Comparison of ENCODE assay signal across 8 cellular contexts in the genomic region with DNA sequence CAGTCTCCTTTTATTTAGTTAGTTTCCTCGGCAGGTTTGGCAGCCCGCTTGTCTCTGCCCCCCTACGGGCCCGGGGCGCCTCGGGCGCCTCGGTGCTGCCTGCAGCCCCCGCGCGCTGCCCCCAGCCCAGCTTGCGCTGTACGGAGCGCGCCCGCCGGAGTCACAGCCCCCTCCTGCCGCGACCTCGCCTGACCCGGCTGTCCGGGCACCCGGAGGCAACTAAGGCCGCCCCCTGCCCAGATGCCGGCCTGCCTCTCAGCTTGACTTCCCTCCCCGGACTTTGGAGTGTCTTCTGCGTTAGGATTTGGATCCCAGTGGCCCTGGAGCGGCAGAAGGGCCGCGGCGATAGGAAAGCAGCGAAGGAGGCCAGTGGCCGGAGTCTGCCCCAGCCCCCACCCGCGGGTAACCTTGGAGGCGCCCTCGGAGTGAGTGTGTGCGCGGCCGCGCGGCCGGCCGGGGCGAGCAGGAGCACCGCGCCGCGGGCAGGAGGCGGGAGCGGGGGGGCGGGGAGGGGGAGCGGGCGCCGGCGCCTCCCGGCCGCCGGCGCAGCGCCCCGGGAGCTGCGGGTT. TPM values are rescaled to one million over a fixed set of nuclear protein-coding genes. Genes with fewer than 3 reads are reported as not detected.
DNase-seq lines count a peak whose midpoint lies in the region; FAIRE-seq and TF ChIP-seq lines count a peak whose summit lies in the region.

No MANE protein-coding gene starts in this region.

- no peak overlapping the region for H3K23ac ChIP-seq in H9 (ENCODE audit: insufficient read length, low read depth, low read length)

- FAIRE-seq in frontal cortex (lab: Jason Lieb, UNC): no peak

- no peak for TF ChIP-seq CTCF in H9 (conservative IDR thresholded peaks at IDR 0.05)

- no peak overlapping the region for H3K4ac ChIP-seq in H9 (ENCODE audit: low read depth, low read length)

- H3K79me1 ChIP-seq in H9 (ENCODE audit: insufficient read depth, low read depth, low read length, poor library complexity, severe bottlenecking): no peaks in the 10 kb centered on the region

- H3K9me3 Mint-ChIP-seq in H9: peaks cover 3% of the 10 kb centered on the region in 2 experiments; a peak in 1 of 5 replicates

- H2BK5ac ChIP-seq in H9 (ENCODE audit: insufficient read length, low read length): no peak overlapping the region

- peaks cover 97% of the 10 kb centered on the region for H3K27me3 Mint-ChIP-seq in H9 (ENCODE audit: low read depth)

- peaks cover 22% of the 10 kb centered on the region for H3K36me3 ChIP-seq in MG63
- H3K36me3 ChIP-seq in neuron (ENCODE audit: insufficient read depth, low read length): no peaks in the 10 kb centered on the region

- H3K27ac ChIP-seq in H9 (ENCODE audit: insufficient read length, low read depth, low read length): no peak overlapping the region

- H4K91ac ChIP-seq in H9 (ENCODE audit: insufficient read length, low read depth, low read length): no peak overlapping the region

- peak overlapping the region; percentile 65 to 80 for H3K4me3 Mint-ChIP-seq in H9

- H3K4me2 ChIP-seq in H9 (ENCODE audit: insufficient read depth, insufficient read length, low read length): peak overlapping the region; percentile 89

- no peaks in the 10 kb centered on the region for H3K79me2 ChIP-seq in H9 (ENCODE audit: insufficient read depth, low read length)

- no peak overlapping the region for H3K56ac ChIP-seq in H9 (ENCODE audit: insufficient read length, low read depth, low read length)

- peaks cover 6% of the 10 kb centered on the region for H3K23me2 ChIP-seq in H9 (ENCODE audit: insufficient read length, low read depth, low read length, poor library complexity, severe bottlenecking)

- no peak overlapping the region for H4K8ac ChIP-seq in H9 (replicated peaks; ENCODE audit: insufficient read length, low read depth, low read length)

- no peak overlapping the region for H2AFZ ChIP-seq in H9 (ENCODE audit: low read length)
- H2AFZ ChIP-seq in neuron (ENCODE audit: low read depth, low read length): peak overlapping the region; percentile 98

- no peaks in the 10 kb centered on the region for H3K9me3 ChIP-seq in H9 (ENCODE audit: control insufficient read depth, low read depth, low read length)
- no peaks in the 10 kb centered on the region for H3K9me3 ChIP-seq in MG63
- H3K9me3 ChIP-seq in neuron (ENCODE audit: low read length): no peaks in the 10 kb centered on the region

- H3K18ac ChIP-seq in H9 (ENCODE audit: insufficient read length, low read depth, low read length): no peak overlapping the region

- H3K14ac ChIP-seq in H9 (ENCODE audit: insufficient read depth, low read length): no peak overlapping the region

- 0 out of 2 replicates have a peak, but pooled peaks cover 2% of the 10 kb centered on the region for H3K4me1 ChIP-seq in H9 (ENCODE audit: insufficient read depth, low read length)
- H3K4me1 ChIP-seq in neuron (ENCODE audit: insufficient read depth, low read length): peaks cover 20% of the 10 kb centered on the region

- peak; percentile 72 for DNase-seq in activated CD8-positive, alpha-beta memory T cell treated with anti-CD3 and anti-CD28 coated beads for 24 hours
- no peak for DNase-seq in activated CD8-positive, alpha-beta memory T cell treated with anti-CD3 and anti-CD28 coated beads, Interleukin-2, amount 50 U/mL, for 48 hours
- no peak for DNase-seq in H9
- DNase-seq in MG63: peak; percentile 78
- peak; percentile 73 for DNase-seq in activated effector memory CD4-positive, alpha-beta T cell treated with anti-CD3 and anti-CD28 coated beads, Interleukin-2, amount 50 U/mL, for 16 hours
- DNase-seq in frontal cortex (ENCODE audit: low spot score in 2 of 2): peak; percentile 72 to 75
- DNase-seq in KG1 (lab: John Stamatoyannopoulos, UW): no peak

- no peak overlapping the region for H3K27ac Mint-ChIP-seq in H9

- no peak overlapping the region for H3T11ph ChIP-seq in H9 (ENCODE audit: low read length)

- no CpG with 5 or more reads among the region's 63 CpGs for WGBS in H9 (ENCODE audit: extremely low coverage, insufficient read length, low lambda C conversion rate)

- H4K20me1 ChIP-seq in H9 (ENCODE audit: control insufficient read depth, insufficient read depth, insufficient read length): no peaks in the 10 kb centered on the region

- no peaks in the 10 kb centered on the region; a peak in 1 of 7 replicates for H3K36me3 Mint-ChIP-seq in H9 (ENCODE audit: insufficient read depth in 1 of 3, low read depth in 3 of 3)

- peak overlapping the region; percentile 76 for H3K4me3 ChIP-seq in MG63
- H3K4me3 ChIP-seq in neuron (ENCODE audit: low read length): peak overlapping the region; percentile 54

- peaks cover 21 to 29% of the 10 kb centered on the region in 2 experiments for H3K4me1 Mint-ChIP-seq in H9

- H3K27me3 ChIP-seq in H9 (ENCODE audit: insufficient read depth, low read length): peaks cover 47% of the 10 kb centered on the region
- H3K27me3 ChIP-seq in MG63: no peaks in the 10 kb centered on the region
- H3K27me3 ChIP-seq in neuron (ENCODE audit: insufficient read depth, low read length): peaks cover 51% of the 10 kb centered on the region

- no peak overlapping the region for H4K5ac ChIP-seq in H9 (ENCODE audit: insufficient read length, low read depth, low read length)

- no peak overlapping the region for H2BK120ac ChIP-seq in H9 (ENCODE audit: low read depth, low read length, poor library complexity, severe bottlenecking)

- H2BK12ac ChIP-seq in H9 (ENCODE audit: insufficient read length, low read depth, low read length): no peak overlapping the region

- no peak overlapping the region for H2BK15ac ChIP-seq in H9 (ENCODE audit: low read depth, low read length)

- H2BK20ac ChIP-seq in H9 (ENCODE audit: low read depth, low read length, poor library complexity, severe bottlenecking): no peak overlapping the region

- no peak overlapping the region for H2AK5ac ChIP-seq in H9 (ENCODE audit: insufficient read length, low read length)

- H3K9ac ChIP-seq in H9 (ENCODE audit: extremely low read depth, insufficient read length, low read length): no peak overlapping the region

RNA-seq across cellular contexts. Expression of a gene that starts 7.6 kb away (rescaled TPM):
- total RNA-seq in H9 (2021) (not detected in 2 replicates), frontal cortex (6.1 TPM)
- 80.5 and 107 TPM in 2 replicates for total RNA-seq in MG63 (2014; rRNA removed; shearing (Covaris generic); ENCODE audit: low replicate concordance)

RNA-seq across cellular contexts. Expression of a gene that starts 17.6 kb away (rescaled TPM):
- total RNA-seq in H9 (2021) (58.5 and 60.8 TPM in 2 replicates), frontal cortex (47.3 TPM)
- total RNA-seq in MG63 (2014; rRNA removed; shearing (Covaris generic); ENCODE audit: low replicate concordance): 58.6 and 111 TPM in 2 replicates

Comparison
In these comparisons a context has a peak if more than half of its experiments do, and no peak if none do; other contexts are left out.
1. DNase-seq: peak in activated CD8-positive, alpha-beta memory T cell treated with anti-CD3 and anti-CD28 coated beads for 24 hours (single experiment), MG63 (single experiment), activated effector memory CD4-positive, alpha-beta T cell treated with anti-CD3 and anti-CD28 coated beads, Interleukin-2, amount 50 U/mL, for 16 hours (single experiment) and frontal cortex (2 of 2); none in activated CD8-positive, alpha-beta memory T cell treated with anti-CD3 and anti-CD28 coated beads, Interleukin-2, amount 50 U/mL, for 48 hours (single experiment), H9 (single experiment) and KG1 (single experiment).
2. RNA of a gene that starts 7.6 kb away (total RNA-seq): 80.5 to 107 TPM in MG63; 6.1 TPM in frontal cortex (single experiment) and not detected in H9; every median in the first group is over 10 times any median in the second.